In genomic region chr15:75025548-75026260, GRCh38 we compare ENCODE assay signal across 1 cellular context.
TF ChIP-seq lines count a peak whose summit lies in the region.

No MANE protein-coding gene starts in this region.

TF ChIP-seq in GM12878, 131 proteins besides CTCF, POLR2A, EP300 and RAD21:
- TF ChIP-seq CHD1 (IDR thresholded peaks at IDR 0.05; ENCODE audit: low read depth, low read length) (no peak), ZNF274 (IDR thresholded peaks at IDR 0.05; ENCODE audit: insufficient read depth, insufficient read length) (no peak), ZBTB40 (IDR thresholded peaks at IDR 0.05; ENCODE audit: borderline replicate concordance) (no peak), HDGF (IDR thresholded peaks at IDR 0.05) (no peak), POLR2AphosphoS2 (IDR thresholded peaks at IDR 0.05; ENCODE audit: low read depth, low read length) (no peak), GATAD2B (conservative IDR thresholded peaks at IDR 0.05; ENCODE audit: low read depth) (no peak), EED (IDR thresholded peaks at IDR 0.05; ENCODE audit: low read depth) (no peak)
- TF ChIP-seq, protein P1, sequence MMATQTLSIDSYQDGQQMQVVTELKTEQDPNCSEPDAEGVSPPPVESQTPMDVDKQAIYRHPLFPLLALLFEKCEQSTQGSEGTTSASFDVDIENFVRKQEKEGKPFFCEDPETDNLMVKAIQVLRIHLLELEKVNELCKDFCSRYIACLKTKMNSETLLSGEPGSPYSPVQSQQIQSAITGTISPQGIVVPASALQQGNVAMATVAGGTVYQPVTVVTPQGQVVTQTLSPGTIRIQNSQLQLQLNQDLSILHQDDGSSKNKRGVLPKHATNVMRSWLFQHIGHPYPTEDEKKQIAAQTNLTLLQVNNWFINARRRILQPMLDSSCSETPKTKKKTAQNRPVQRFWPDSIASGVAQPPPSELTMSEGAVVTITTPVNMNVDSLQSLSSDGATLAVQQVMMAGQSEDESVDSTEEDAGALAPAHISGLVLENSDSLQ (IDR thresholded peaks at IDR 0.05), result no peak
